ENCODE assay signal across 1 cellular context in genomic region chr20:50281831-50282591, GRCh38.
TF ChIP-seq lines count a peak whose summit lies in the region.

No MANE protein-coding gene starts in this region.

TF ChIP-seq in HepG2, 621 proteins besides CTCF, POLR2A, EP300 and RAD21 (continued from another document):
- TF ChIP-seq, protein P1, sequence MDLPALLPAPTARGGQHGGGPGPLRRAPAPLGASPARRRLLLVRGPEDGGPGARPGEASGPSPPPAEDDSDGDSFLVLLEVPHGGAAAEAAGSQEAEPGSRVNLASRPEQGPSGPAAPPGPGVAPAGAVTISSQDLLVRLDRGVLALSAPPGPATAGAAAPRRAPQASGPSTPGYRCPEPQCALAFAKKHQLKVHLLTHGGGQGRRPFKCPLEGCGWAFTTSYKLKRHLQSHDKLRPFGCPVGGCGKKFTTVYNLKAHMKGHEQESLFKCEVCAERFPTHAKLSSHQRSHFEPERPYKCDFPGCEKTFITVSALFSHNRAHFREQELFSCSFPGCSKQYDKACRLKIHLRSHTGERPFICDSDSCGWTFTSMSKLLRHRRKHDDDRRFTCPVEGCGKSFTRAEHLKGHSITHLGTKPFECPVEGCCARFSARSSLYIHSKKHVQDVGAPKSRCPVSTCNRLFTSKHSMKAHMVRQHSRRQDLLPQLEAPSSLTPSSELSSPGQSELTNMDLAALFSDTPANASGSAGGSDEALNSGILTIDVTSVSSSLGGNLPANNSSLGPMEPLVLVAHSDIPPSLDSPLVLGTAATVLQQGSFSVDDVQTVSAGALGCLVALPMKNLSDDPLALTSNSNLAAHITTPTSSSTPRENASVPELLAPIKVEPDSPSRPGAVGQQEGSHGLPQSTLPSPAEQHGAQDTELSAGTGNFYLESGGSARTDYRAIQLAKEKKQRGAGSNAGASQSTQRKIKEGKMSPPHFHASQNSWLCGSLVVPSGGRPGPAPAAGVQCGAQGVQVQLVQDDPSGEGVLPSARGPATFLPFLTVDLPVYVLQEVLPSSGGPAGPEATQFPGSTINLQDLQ (CRISPR knock-in tag; IDR thresholded peaks at IDR 0.05), result no peak
- no peak for TF ChIP-seq ZNF235 (CRISPR knock-in tag; IDR thresholded peaks at IDR 0.05; ENCODE audit: borderline replicate concordance)
- TF ChIP-seq ZMYM3 (CRISPR knock-in tag; IDR thresholded peaks at IDR 0.05), result peak; percentile 65
- TF ChIP-seq FOXA1 (IDR thresholded peaks at IDR 0.05), result no peak
- peak; percentile 13; the same call in 1 of the 2 replicates for TF ChIP-seq FOXA1 (CRISPR knock-in tag; IDR thresholded peaks at IDR 0.05)
- TF ChIP-seq, protein P2, sequence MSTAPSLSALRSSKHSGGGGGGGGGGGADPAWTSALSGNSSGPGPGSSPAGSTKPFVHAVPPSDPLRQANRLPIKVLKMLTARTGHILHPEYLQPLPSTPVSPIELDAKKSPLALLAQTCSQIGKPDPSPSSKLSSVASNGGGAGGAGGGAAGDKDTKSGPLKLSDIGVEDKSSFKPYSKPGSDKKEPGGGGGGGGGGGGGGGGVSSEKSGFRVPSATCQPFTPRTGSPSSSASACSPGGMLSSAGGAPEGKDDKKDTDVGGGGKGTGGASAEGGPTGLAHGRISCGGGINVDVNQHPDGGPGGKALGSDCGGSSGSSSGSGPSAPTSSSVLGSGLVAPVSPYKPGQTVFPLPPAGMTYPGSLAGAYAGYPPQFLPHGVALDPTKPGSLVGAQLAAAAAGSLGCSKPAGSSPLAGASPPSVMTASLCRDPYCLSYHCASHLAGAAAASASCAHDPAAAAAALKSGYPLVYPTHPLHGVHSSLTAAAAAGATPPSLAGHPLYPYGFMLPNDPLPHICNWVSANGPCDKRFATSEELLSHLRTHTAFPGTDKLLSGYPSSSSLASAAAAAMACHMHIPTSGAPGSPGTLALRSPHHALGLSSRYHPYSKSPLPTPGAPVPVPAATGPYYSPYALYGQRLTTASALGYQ (CRISPR knock-in tag; IDR thresholded peaks at IDR 0.05), result no peak
- TF ChIP-seq ZSCAN21 (CRISPR knock-in tag; IDR thresholded peaks at IDR 0.05; ENCODE audit: borderline replicate concordance), result peak; percentile 69; the same call in 1 of the 2 replicates
- TF ChIP-seq ZFP37 (CRISPR knock-in tag; IDR thresholded peaks at IDR 0.05; ENCODE audit: borderline replicate concordance), result 0 out of 2 replicates have a peak, but pooled peaks have one; percentile 35
- TF ChIP-seq, protein P3, sequence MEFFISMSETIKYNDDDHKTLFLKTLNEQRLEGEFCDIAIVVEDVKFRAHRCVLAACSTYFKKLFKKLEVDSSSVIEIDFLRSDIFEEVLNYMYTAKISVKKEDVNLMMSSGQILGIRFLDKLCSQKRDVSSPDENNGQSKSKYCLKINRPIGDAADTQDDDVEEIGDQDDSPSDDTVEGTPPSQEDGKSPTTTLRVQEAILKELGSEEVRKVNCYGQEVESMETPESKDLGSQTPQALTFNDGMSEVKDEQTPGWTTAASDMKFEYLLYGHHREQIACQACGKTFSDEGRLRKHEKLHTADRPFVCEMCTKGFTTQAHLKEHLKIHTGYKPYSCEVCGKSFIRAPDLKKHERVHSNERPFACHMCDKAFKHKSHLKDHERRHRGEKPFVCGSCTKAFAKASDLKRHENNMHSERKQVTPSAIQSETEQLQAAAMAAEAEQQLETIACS (CRISPR knock-in tag; IDR thresholded peaks at IDR 0.05), result peak; percentile 32; the same call in 1 of the 2 replicates
- TF ChIP-seq HHEX (CRISPR knock-in tag; IDR thresholded peaks at IDR 0.05), result peak; percentile 32; the same call in 1 of the 2 replicates
- peak; percentile 5 for TF ChIP-seq CBX1 (IDR thresholded peaks at IDR 0.05; ENCODE audit: low read depth)
- TF ChIP-seq ZNF24 (IDR thresholded peaks at IDR 0.05), result no peak
- no peak for TF ChIP-seq ZNF484 (CRISPR knock-in tag; IDR thresholded peaks at IDR 0.05; ENCODE audit: borderline replicate concordance, low read depth)
- TF ChIP-seq BRD4 (CRISPR knock-in tag; IDR thresholded peaks at IDR 0.05), result peak; percentile 69; the same call in 1 of the 2 replicates
- TF ChIP-seq MLXIP (CRISPR knock-in tag; IDR thresholded peaks at IDR 0.05; ENCODE audit: borderline replicate concordance), result no peak
- TF ChIP-seq, protein P4, sequence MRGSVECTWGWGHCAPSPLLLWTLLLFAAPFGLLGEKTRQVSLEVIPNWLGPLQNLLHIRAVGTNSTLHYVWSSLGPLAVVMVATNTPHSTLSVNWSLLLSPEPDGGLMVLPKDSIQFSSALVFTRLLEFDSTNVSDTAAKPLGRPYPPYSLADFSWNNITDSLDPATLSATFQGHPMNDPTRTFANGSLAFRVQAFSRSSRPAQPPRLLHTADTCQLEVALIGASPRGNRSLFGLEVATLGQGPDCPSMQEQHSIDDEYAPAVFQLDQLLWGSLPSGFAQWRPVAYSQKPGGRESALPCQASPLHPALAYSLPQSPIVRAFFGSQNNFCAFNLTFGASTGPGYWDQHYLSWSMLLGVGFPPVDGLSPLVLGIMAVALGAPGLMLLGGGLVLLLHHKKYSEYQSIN (CRISPR knock-in tag; IDR thresholded peaks at IDR 0.05; ENCODE audit: borderline replicate concordance), result no peak
- TF ChIP-seq NFYC (CRISPR knock-in tag; IDR thresholded peaks at IDR 0.05), result 0 out of 2 replicates have a peak, but pooled peaks have one; percentile 4
- 0 out of 2 replicates have a peak, but pooled peaks have one; percentile 12 for TF ChIP-seq TGIF2 (CRISPR knock-in tag; IDR thresholded peaks at IDR 0.05)
- peak; percentile 62; the same call in 1 of the 2 replicates for TF ChIP-seq GLI4 (CRISPR knock-in tag; IDR thresholded peaks at IDR 0.05; ENCODE audit: borderline replicate concordance)
- no peak for TF ChIP-seq HBP1 (CRISPR knock-in tag; IDR thresholded peaks at IDR 0.05; ENCODE audit: low read depth)
- TF ChIP-seq ZBTB4 (CRISPR knock-in tag; IDR thresholded peaks at IDR 0.05; ENCODE audit: borderline replicate concordance), result peak; percentile 83; the same call in 1 of the 2 replicates
- TF ChIP-seq ZNF605 (CRISPR knock-in tag; IDR thresholded peaks at IDR 0.05), result peak; percentile 76
- TF ChIP-seq, protein P5, sequence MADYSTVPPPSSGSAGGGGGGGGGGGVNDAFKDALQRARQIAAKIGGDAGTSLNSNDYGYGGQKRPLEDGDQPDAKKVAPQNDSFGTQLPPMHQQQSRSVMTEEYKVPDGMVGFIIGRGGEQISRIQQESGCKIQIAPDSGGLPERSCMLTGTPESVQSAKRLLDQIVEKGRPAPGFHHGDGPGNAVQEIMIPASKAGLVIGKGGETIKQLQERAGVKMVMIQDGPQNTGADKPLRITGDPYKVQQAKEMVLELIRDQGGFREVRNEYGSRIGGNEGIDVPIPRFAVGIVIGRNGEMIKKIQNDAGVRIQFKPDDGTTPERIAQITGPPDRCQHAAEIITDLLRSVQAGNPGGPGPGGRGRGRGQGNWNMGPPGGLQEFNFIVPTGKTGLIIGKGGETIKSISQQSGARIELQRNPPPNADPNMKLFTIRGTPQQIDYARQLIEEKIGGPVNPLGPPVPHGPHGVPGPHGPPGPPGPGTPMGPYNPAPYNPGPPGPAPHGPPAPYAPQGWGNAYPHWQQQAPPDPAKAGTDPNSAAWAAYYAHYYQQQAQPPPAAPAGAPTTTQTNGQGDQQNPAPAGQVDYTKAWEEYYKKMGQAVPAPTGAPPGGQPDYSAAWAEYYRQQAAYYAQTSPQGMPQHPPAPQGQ (CRISPR knock-in tag; IDR thresholded peaks at IDR 0.05; ENCODE audit: borderline replicate concordance), result 0 out of 2 replicates have a peak, but pooled peaks have one; percentile 63
- TF ChIP-seq ZSCAN29 (CRISPR knock-in tag; conservative IDR thresholded peaks at IDR 0.05), result no peak
- peak; percentile 95 for TF ChIP-seq ZNF430 (CRISPR knock-in tag; IDR thresholded peaks at IDR 0.05)
- peak; percentile 43; the same call in 1 of the 2 replicates for TF ChIP-seq ZNF607 (CRISPR knock-in tag; IDR thresholded peaks at IDR 0.05; ENCODE audit: borderline replicate concordance)
- TF ChIP-seq ATF7 (IDR thresholded peaks at IDR 0.05), result no peak
- TF ChIP-seq ATF7 (CRISPR knock-in tag; IDR thresholded peaks at IDR 0.05), result no peak
- no peak for TF ChIP-seq RBFOX2 (IDR thresholded peaks at IDR 0.05; ENCODE audit: low read depth, low read length)
- TF ChIP-seq MAZ (IDR thresholded peaks at IDR 0.05; ENCODE audit: borderline replicate concordance, low read depth, low read length), result 0 out of 2 replicates have a peak, but pooled peaks have one; percentile 27
- TF ChIP-seq MAZ (CRISPR knock-in tag; IDR thresholded peaks at IDR 0.05; ENCODE audit: low read depth), result 0 out of 2 replicates have a peak, but pooled peaks have one; percentile 1
- no peak for TF ChIP-seq MZF1 (CRISPR knock-in tag; IDR thresholded peaks at IDR 0.05; ENCODE audit: borderline replicate concordance)
- TF ChIP-seq, protein P6, sequence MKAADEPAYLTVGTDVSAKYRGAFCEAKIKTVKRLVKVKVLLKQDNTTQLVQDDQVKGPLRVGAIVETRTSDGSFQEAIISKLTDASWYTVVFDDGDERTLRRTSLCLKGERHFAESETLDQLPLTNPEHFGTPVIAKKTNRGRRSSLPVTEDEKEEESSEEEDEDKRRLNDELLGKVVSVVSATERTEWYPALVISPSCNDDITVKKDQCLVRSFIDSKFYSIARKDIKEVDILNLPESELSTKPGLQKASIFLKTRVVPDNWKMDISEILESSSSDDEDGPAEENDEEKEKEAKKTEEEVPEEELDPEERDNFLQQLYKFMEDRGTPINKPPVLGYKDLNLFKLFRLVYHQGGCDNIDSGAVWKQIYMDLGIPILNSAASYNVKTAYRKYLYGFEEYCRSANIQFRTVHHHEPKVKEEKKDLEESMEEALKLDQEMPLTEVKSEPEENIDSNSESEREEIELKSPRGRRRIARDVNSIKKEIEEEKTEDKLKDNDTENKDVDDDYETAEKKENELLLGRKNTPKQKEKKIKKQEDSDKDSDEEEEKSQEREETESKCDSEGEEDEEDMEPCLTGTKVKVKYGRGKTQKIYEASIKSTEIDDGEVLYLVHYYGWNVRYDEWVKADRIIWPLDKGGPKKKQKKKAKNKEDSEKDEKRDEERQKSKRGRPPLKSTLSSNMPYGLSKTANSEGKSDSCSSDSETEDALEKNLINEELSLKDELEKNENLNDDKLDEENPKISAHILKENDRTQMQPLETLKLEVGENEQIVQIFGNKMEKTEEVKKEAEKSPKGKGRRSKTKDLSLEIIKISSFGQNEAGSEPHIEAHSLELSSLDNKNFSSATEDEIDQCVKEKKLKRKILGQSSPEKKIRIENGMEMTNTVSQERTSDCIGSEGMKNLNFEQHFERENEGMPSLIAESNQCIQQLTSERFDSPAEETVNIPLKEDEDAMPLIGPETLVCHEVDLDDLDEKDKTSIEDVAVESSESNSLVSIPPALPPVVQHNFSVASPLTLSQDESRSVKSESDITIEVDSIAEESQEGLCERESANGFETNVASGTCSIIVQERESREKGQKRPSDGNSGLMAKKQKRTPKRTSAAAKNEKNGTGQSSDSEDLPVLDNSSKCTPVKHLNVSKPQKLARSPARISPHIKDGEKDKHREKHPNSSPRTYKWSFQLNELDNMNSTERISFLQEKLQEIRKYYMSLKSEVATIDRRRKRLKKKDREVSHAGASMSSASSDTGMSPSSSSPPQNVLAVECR (CRISPR knock-in tag; IDR thresholded peaks at IDR 0.05; ENCODE audit: borderline replicate concordance), result 0 out of 2 replicates have a peak, but pooled peaks have one; percentile 15
- TF ChIP-seq ZKSCAN1 (IDR thresholded peaks at IDR 0.05; ENCODE audit: low read length), result no peak
TF ChIP-seq in HepG2: peak in this region for 112.
